ENCODE assay signal across 9 cellular contexts in the genomic region with DNA sequence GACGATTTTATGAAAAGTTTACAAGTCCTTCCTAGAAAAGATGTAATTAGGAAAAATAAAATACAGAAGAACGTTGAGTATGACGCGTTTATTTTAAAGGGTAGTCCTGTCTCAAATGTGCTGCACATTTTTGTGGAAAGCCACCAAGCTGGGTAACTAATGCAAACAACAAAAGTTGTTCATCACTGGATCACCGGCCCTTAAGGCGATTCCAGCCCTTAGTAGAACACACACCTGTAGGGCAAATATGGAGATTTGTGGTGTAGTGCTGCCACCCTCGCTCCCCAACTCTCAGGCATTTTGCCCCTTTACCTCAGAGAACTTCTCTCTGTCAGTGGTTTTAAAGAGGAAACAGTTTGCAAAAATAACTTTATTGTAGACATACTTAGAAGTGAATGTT. TPM values are rescaled to one million over a fixed set of nuclear protein-coding genes. Genes with fewer than 3 reads are reported as not detected.
DNase-seq lines count a peak whose midpoint lies in the region; ATAC-seq and TF ChIP-seq lines count a peak whose summit lies in the region.
"Had no signal": no experiment of that assay in that cellular context is flagged by ENCODE, and none has a peak within 500 bp of the region (broad histone marks: within the 10 kb centered on the region; RNA-seq: fewer than 3 reads in every experiment).

No MANE protein-coding gene starts in this region.

- DNase-seq in Caco-2 (no peak), NB4 (ENCODE audit: low read depth) (no peak), ovary (no peak), SIG-M5 (lab: John Stamatoyannopoulos, UW) (no peak)
- DNase-seq: NCI-H2227 treated with DMSO at 0.1 percent for 48 hours had no signal

- H3K4me3 Mint-ChIP-seq in Caco-2 (ENCODE audit: unreplicated experiment) = peak overlapping the region; percentile 67

- H3K27me3 Mint-ChIP-seq in Caco-2 (ENCODE audit: insufficient read depth, unreplicated experiment) = no peaks in the 10 kb centered on the region

- TF ChIP-seq CTCF in Caco-2 (IDR thresholded peaks at IDR 0.05; ENCODE audit: insufficient read depth in 1 of 2, low read depth in 1 of 2, low read length in 1 of 2, severe bottlenecking in 1 of 2, unreplicated experiment in 1 of 2) (no peak), NB4 (IDR thresholded peaks at IDR 0.05; ENCODE audit: low read depth, low read length) (no peak), ovary (IDR thresholded peaks at IDR 0.05) (no peak)

- TF ChIP-seq EP300 in ovary (IDR thresholded peaks at IDR 0.05) = no peak

- H3K36me3 ChIP-seq in Caco-2 (ENCODE audit: control insufficient read depth, insufficient read depth, low read length) (no peaks in the 10 kb centered on the region), endocrine pancreas (ENCODE audit: control insufficient read depth, insufficient read depth, low read length) (no peaks in the 10 kb centered on the region), ovary (no peaks in the 10 kb centered on the region)

- H3K9ac ChIP-seq in endocrine pancreas (ENCODE audit: control insufficient read depth, insufficient read depth, low read length) = peak overlapping the region; percentile 38

- peaks cover 12% of the 10 kb centered on the region for H3K4me1 Mint-ChIP-seq in Caco-2 (ENCODE audit: low read depth, unreplicated experiment)

- CTCF ChIA-PET in Caco-2 (lab: Charles Lee) = no interaction called here

- no peaks in the 10 kb centered on the region for H3K9me3 Mint-ChIP-seq in Caco-2 (ENCODE audit: unreplicated experiment)

- H3K4me1 ChIP-seq in Caco-2 = peaks cover 9% of the 10 kb centered on the region
- H3K4me1 ChIP-seq in endocrine pancreas (ENCODE audit: control insufficient read depth, insufficient read depth, low read length) = no peaks in the 10 kb centered on the region
- H3K4me1 ChIP-seq in ovary (ENCODE audit: insufficient read depth) = peaks cover 4% of the 10 kb centered on the region

- peak overlapping the region; percentile 76 for H3K4me3 ChIP-seq in Caco-2 (ENCODE audit: low read depth, low read length)
- H3K4me3 ChIP-seq in NB4 (ENCODE audit: low read depth, low read length) = peak overlapping the region; percentile 65
- H3K4me3 ChIP-seq in endocrine pancreas (ENCODE audit: control insufficient read depth, insufficient read depth, low read length) = peak overlapping the region; percentile 67
- H3K4me3 ChIP-seq in ovary = peak overlapping the region; percentile 64

- TF ChIP-seq POLR2A in NB4 (IDR thresholded peaks at IDR 0.05; ENCODE audit: extremely low read depth, insufficient read length) (no peak), ovary (IDR thresholded peaks at IDR 0.05) (no peak)

- WGBS in ovary, 3 donors = 40 to 46% (median 44%) methylated on average over 7 of the region's 7 CpGs

- H3K27ac ChIP-seq in ovary = no peak overlapping the region

- H3K27me3 ChIP-seq in Caco-2 (replicated peaks; ENCODE audit: control insufficient read depth, insufficient read depth, low read length) = no peaks in the 10 kb centered on the region
- no peaks in the 10 kb centered on the region for H3K27me3 ChIP-seq in endocrine pancreas (ENCODE audit: control insufficient read depth, insufficient read depth, low read length)
- H3K27me3 ChIP-seq in ovary = no peaks in the 10 kb centered on the region

- intact Hi-C loops in Caco-2 (cut with micrococcal nuclease; ENCODE audit: unreplicated experiment) = loop anchor here (2.0 to 10.0 kb wide), 3 partner anchors 198 to 652 kb away; no protein-coding TSS in a partner anchor
- intact Hi-C loops in ovary (cut with DNase I) = no loop called here

- H3K36me3 Mint-ChIP-seq in Caco-2 (ENCODE audit: insufficient read depth, unreplicated experiment) = peaks cover 34% of the 10 kb centered on the region

- H3K9me3 ChIP-seq in Caco-2 (no peaks in the 10 kb centered on the region), endocrine pancreas (ENCODE audit: control insufficient read depth, low read length) (no peaks in the 10 kb centered on the region), ovary (no peaks in the 10 kb centered on the region)

- no peak overlapping the region for H3K27ac Mint-ChIP-seq in Caco-2 (ENCODE audit: unreplicated experiment)

- TSS peak; percentile 8 for BruUV-seq in Caco-2 (replicated peaks; lab: Mats Ljungman, UMichigan)

- POLR2A ChIA-PET in Caco-2 (lab: Charles Lee) = no interaction called here

- ATAC-seq in HG03378 (IDR thresholded peaks at IDR 0.05; ENCODE audit: unreplicated experiment) (no peak), HG02623 (IDR thresholded peaks at IDR 0.05; ENCODE audit: unreplicated experiment) (no peak), GM21619 (IDR thresholded peaks at IDR 0.05; ENCODE audit: unreplicated experiment) (no peak)

RNA-seq across cellular contexts. Expression of gene TBL1X, which starts 1.9 kb away (rescaled TPM):
- 75.3 and 84.2 TPM in 2 replicates for total RNA-seq in Caco-2 (2022)
- 10 to 100 TPM; 15.1 to 46.5 (median 32.0) TPM for total RNA-seq in ovary
- polyA plus RNA-seq in ovary = 10 to 100 TPM; 11.3 to 50.5 TPM
